In genomic region chr12:78933014-78933413, GRCh38 we compare ENCODE assay signal across 24 cellular contexts.
DNase-seq lines count a peak whose midpoint lies in the region; ATAC-seq, FAIRE-seq and TF ChIP-seq lines count a peak whose summit lies in the region.
"Had no signal": no experiment of that assay in that cellular context is flagged by ENCODE, and none has a peak within 500 bp of the region (broad histone marks: within the 10 kb centered on the region; RNA-seq: fewer than 3 reads in every experiment).

No MANE protein-coding gene starts in this region.

- no peak overlapping the region for H3K4me3 ChIP-seq in astrocyte (ENCODE audit: insufficient read depth, low read depth, low read length)
- H3K4me3 ChIP-seq: GM23248, K562 had no signal

- peaks cover 5% of the 10 kb centered on the region for H3K4me1 Mint-ChIP-seq in astrocyte (ENCODE audit: low read depth, unreplicated experiment)

- H3K36me3 Mint-ChIP-seq in astrocyte (ENCODE audit: low read depth, unreplicated experiment): peaks cover under 1% of the 10 kb centered on the region

- no peak overlapping the region for H2AFZ ChIP-seq in astrocyte (ENCODE audit: low read depth, low read length)
- H2AFZ ChIP-seq: GM23248 had no signal

- H3K27ac Mint-ChIP-seq in astrocyte (ENCODE audit: unreplicated experiment): no peak overlapping the region

- peaks cover 5% of the 10 kb centered on the region for H3K4me1 ChIP-seq in astrocyte (ENCODE audit: insufficient read depth, low read length)

- H3K9me3 ChIP-seq in astrocyte (ENCODE audit: insufficient read depth, low read depth, low read length): no peaks in the 10 kb centered on the region

- H3K4me2 ChIP-seq in astrocyte (ENCODE audit: low read length): no peak overlapping the region

- TF ChIP-seq CTCF in astrocyte (IDR thresholded peaks at IDR 0.05; ENCODE audit: insufficient read depth, low read depth, low read length): no peak

- H3K4me3 Mint-ChIP-seq in astrocyte (ENCODE audit: unreplicated experiment): no peak overlapping the region

- no peak overlapping the region for H3K9ac ChIP-seq in astrocyte (ENCODE audit: low read length)
- H3K9ac ChIP-seq: GM23248 had no signal

- no peaks in the 10 kb centered on the region for H3K36me3 ChIP-seq in astrocyte (ENCODE audit: insufficient read depth, low read length)

- no peaks in the 10 kb centered on the region for H3K27me3 ChIP-seq in astrocyte (ENCODE audit: insufficient read depth, low read length)

- no peaks in the 10 kb centered on the region for H4K20me1 ChIP-seq in astrocyte (ENCODE audit: insufficient read depth, low read length)

- ATAC-seq in GM18907 (IDR thresholded peaks at IDR 0.05; ENCODE audit: unreplicated experiment): no peak
- ATAC-seq: HepG2, K562, Panc1 had no signal

- H3K27me3 Mint-ChIP-seq in astrocyte (ENCODE audit: low read depth, unreplicated experiment): no peaks in the 10 kb centered on the region

- peak; percentile 9 for DNase-seq in ELR (ENCODE audit: low read depth)
- DNase-seq in LHCN-M2 (ENCODE audit: low read depth): peak; percentile 51
- peak; percentile 40 for DNase-seq in astrocyte (ENCODE audit: low read depth)
- DNase-seq in myocyte (ENCODE audit: low read depth): peak; percentile 13
- no peak for DNase-seq in T-helper 1 cell
- no peak for DNase-seq in pons (ENCODE audit: low spot score)
- DNase-seq: ACHN, Calu3, DMS153, DND-41, GM23248, H7, Kasumi-1, MV-4-11, NCI-H1105 treated with DMSO at 0.1 percent for 48 hours, NCI-H2029 treated with DMSO at 0.1 percent for 48 hours, NCI-H2227 treated with DMSO at 0.1 percent for 48 hours, NCI-H510A, NCI-H69, SHP77 treated with DMSO at 0.1 percent for 48 hours had no signal

- FAIRE-seq in astrocyte (lab: Jason Lieb, UNC): no peak
- FAIRE-seq: HepG2, K562 had no signal

- no peaks in the 10 kb centered on the region for H3K9me3 Mint-ChIP-seq in astrocyte (ENCODE audit: unreplicated experiment)

- no peak overlapping the region for H3K27ac ChIP-seq in astrocyte (ENCODE audit: low read depth, low read length)
- H3K27ac ChIP-seq: GM23248 had no signal

- no peaks in the 10 kb centered on the region for H3K79me2 ChIP-seq in astrocyte (ENCODE audit: insufficient read depth, low read length)

Comparison
In these comparisons a context has a peak if more than half of its experiments do, and no peak if none do; other contexts are left out.
1. DNase-seq: peak in ELR (single experiment), LHCN-M2 (single experiment), astrocyte (single experiment) and myocyte (single experiment); none in T-helper 1 cell (0 of 5) and pons (single experiment).